1 cellular context compared by ENCODE assay signal in the genomic region with DNA sequence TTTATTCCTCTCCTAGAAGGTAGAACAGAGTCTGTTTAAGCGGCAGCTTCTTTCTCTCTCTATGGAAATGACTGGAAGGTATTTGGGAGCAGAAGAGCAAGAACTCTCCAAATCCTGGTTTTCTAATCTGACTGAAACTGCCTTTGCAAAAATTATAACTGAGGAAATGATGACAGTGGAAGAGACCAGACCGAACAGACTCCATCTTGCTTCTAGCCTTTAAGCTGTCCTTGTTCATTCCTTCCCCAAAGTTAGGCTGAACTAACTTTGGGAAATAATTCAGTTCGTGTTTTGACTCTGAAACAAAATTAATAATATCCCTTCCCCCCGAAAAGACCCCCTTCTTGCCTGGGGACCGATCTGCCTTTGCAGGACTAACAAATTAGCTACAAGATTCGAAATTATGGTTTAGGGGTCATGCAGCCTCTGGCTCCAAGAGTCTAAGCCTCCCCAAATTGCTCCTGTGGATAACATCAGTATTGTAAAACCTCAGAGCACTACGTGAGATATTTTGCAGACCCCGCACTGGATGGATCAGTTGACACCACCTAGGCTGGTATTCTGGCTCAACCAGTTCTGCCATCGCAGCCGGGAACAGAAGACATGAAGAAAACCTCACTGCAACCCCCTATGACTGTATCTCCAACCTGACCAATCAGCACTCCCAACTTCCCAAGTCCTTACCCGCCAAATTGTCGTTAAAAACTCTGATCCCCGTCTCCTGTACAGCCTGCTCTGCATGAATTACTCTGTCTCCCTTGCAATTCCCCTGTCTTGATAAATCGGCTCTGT.
TF ChIP-seq lines count a peak whose summit lies in the region.

No MANE protein-coding gene starts in this region.

TF ChIP-seq in GM23338, 12 proteins besides CTCF, POLR2A, EP300 and RAD21:
- TF ChIP-seq CREB1 (CRISPR knock-in tag; IDR thresholded peaks at IDR 0.05; ENCODE audit: low read depth) (no peak), JUNB (IDR thresholded peaks at IDR 0.05; ENCODE audit: unreplicated experiment) (no peak), EZH2 (IDR thresholded peaks at IDR 0.05; ENCODE audit: low read depth, unreplicated experiment) (no peak), ZNF331 (CRISPR knock-in tag; IDR thresholded peaks at IDR 0.05; ENCODE audit: low read depth) (no peak), POLR2AphosphoS5 (IDR thresholded peaks at IDR 0.05; ENCODE audit: low read depth) (no peak), EZH2phosphoT487 (IDR thresholded peaks at IDR 0.05; ENCODE audit: unreplicated experiment) (no peak), NANOG (IDR thresholded peaks at IDR 0.05; ENCODE audit: borderline replicate concordance) (no peak), STAT1 (IDR thresholded peaks at IDR 0.05; ENCODE audit: unreplicated experiment) (no peak)
- TF ChIP-seq, protein P1, sequence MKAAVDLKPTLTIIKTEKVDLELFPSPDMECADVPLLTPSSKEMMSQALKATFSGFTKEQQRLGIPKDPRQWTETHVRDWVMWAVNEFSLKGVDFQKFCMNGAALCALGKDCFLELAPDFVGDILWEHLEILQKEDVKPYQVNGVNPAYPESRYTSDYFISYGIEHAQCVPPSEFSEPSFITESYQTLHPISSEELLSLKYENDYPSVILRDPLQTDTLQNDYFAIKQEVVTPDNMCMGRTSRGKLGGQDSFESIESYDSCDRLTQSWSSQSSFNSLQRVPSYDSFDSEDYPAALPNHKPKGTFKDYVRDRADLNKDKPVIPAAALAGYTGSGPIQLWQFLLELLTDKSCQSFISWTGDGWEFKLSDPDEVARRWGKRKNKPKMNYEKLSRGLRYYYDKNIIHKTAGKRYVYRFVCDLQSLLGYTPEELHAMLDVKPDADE (IDR thresholded peaks at IDR 0.05) = no peak
- TF ChIP-seq, protein P2, sequence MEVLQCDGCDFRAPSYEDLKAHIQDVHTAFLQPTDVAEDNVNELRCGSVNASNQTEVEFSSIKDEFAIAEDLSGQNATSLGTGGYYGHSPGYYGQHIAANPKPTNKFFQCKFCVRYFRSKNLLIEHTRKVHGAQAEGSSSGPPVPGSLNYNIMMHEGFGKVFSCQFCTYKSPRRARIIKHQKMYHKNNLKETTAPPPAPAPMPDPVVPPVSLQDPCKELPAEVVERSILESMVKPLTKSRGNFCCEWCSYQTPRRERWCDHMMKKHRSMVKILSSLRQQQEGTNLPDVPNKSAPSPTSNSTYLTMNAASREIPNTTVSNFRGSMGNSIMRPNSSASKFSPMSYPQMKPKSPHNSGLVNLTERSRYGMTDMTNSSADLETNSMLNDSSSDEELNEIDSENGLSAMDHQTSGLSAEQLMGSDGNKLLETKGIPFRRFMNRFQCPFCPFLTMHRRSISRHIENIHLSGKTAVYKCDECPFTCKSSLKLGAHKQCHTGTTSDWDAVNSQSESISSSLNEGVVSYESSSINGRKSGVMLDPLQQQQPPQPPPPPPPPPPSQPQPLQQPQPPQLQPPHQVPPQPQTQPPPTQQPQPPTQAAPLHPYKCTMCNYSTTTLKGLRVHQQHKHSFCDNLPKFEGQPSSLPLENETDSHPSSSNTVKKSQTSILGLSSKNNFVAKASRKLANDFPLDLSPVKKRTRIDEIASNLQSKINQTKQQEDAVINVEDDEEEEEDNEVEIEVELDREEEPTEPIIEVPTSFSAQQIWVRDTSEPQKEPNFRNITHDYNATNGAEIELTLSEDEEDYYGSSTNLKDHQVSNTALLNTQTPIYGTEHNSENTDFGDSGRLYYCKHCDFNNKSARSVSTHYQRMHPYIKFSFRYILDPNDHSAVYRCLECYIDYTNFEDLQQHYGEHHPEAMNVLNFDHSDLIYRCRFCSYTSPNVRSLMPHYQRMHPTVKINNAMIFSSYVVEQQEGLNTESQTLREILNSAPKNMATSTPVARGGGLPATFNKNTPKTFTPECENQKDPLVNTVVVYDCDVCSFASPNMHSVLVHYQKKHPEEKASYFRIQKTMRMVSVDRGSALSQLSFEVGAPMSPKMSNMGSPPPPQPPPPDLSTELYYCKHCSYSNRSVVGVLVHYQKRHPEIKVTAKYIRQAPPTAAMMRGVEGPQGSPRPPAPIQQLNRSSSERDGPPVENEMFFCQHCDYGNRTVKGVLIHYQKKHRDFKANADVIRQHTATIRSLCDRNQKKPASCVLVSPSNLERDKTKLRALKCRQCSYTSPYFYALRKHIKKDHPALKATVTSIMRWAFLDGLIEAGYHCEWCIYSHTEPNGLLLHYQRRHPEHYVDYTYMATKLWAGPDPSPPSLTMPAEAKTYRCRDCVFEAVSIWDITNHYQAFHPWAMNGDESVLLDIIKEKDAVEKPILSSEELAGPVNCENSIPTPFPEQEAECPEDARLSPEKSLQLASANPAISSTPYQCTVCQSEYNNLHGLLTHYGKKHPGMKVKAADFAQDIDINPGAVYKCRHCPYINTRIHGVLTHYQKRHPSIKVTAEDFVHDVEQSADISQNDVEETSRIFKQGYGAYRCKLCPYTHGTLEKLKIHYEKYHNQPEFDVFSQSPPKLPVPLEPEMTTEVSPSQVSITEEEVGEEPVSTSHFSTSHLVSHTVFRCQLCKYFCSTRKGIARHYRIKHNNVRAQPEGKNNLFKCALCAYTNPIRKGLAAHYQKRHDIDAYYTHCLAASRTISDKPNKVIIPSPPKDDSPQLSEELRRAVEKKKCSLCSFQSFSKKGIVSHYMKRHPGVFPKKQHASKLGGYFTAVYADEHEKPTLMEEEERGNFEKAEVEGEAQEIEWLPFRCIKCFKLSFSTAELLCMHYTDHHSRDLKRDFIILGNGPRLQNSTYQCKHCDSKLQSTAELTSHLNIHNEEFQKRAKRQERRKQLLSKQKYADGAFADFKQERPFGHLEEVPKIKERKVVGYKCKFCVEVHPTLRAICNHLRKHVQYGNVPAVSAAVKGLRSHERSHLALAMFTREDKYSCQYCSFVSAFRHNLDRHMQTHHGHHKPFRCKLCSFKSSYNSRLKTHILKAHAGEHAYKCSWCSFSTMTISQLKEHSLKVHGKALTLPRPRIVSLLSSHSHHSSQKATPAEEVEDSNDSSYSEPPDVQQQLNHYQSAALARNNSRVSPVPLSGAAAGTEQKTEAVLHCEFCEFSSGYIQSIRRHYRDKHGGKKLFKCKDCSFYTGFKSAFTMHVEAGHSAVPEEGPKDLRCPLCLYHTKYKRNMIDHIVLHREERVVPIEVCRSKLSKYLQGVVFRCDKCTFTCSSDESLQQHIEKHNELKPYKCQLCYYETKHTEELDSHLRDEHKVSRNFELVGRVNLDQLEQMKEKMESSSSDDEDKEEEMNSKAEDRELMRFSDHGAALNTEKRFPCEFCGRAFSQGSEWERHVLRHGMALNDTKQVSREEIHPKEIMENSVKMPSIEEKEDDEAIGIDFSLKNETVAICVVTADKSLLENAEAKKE (CRISPR knock-in tag; IDR thresholded peaks at IDR 0.05) = no peak
- TF ChIP-seq, protein P3, sequence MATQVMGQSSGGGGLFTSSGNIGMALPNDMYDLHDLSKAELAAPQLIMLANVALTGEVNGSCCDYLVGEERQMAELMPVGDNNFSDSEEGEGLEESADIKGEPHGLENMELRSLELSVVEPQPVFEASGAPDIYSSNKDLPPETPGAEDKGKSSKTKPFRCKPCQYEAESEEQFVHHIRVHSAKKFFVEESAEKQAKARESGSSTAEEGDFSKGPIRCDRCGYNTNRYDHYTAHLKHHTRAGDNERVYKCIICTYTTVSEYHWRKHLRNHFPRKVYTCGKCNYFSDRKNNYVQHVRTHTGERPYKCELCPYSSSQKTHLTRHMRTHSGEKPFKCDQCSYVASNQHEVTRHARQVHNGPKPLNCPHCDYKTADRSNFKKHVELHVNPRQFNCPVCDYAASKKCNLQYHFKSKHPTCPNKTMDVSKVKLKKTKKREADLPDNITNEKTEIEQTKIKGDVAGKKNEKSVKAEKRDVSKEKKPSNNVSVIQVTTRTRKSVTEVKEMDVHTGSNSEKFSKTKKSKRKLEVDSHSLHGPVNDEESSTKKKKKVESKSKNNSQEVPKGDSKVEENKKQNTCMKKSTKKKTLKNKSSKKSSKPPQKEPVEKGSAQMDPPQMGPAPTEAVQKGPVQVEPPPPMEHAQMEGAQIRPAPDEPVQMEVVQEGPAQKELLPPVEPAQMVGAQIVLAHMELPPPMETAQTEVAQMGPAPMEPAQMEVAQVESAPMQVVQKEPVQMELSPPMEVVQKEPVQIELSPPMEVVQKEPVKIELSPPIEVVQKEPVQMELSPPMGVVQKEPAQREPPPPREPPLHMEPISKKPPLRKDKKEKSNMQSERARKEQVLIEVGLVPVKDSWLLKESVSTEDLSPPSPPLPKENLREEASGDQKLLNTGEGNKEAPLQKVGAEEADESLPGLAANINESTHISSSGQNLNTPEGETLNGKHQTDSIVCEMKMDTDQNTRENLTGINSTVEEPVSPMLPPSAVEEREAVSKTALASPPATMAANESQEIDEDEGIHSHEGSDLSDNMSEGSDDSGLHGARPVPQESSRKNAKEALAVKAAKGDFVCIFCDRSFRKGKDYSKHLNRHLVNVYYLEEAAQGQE (IDR thresholded peaks at IDR 0.05; ENCODE audit: unreplicated experiment) = no peak
